1 cellular context compared by ENCODE assay signal in the genomic region with DNA sequence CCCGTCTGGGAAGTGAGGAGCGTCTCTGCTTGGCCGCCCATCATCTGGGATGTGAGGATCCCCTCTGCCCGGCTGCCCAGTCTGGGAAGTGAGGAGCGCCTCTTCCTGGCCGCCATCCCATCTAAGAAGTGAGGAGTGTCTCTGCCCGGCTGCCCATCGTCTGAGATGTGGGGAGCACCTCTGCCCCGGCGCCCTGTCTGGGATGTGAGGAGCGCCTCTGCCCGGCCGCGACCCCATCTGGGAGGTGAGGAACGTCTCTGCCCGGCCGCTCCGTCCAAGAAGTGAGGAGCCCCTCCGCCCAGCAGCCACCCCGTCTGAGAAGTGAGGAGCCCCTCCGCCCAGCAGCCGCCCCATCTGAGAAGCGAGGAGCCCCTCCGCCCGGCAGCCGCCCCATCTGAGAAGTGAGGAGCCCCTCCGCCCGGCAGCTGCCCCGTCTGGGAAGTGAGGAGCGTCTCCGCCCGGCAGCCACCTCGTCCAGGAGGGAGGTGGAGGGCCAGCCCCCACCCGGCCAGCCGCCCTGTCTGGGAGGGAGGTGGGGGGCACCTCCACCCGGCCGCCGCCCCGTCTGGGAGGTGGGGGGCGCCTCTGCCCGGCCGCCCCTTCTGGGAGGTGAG. TPM values are rescaled to one million over a fixed set of nuclear protein-coding genes. Genes with fewer than 3 reads are reported as not detected.
"Had no signal": no experiment of that assay in that cellular context is flagged by ENCODE, and none has a peak within 500 bp of the region (broad histone marks: within the 10 kb centered on the region; RNA-seq: fewer than 3 reads in every experiment).

No MANE protein-coding gene starts in this region.

RNA-seq across cellular contexts. Expression of a gene that starts 40.5 kb away (rescaled TPM):
- total RNA-seq: GM12878 had no signal
